1 cellular context compared by ENCODE assay signal in genomic region chr1:2047749-2048729, GRCh38.
TF ChIP-seq lines count a peak whose summit lies in the region.

No MANE protein-coding gene starts in this region.

TF ChIP-seq in H1, 55 proteins besides CTCF, POLR2A, EP300 and RAD21:
- TF ChIP-seq USF2 (IDR thresholded peaks at IDR 0.05; ENCODE audit: low read length) (no peak), MAX (IDR thresholded peaks at IDR 0.05) (no peak)
